12 cellular contexts compared by ENCODE assay signal in the genomic region with DNA sequence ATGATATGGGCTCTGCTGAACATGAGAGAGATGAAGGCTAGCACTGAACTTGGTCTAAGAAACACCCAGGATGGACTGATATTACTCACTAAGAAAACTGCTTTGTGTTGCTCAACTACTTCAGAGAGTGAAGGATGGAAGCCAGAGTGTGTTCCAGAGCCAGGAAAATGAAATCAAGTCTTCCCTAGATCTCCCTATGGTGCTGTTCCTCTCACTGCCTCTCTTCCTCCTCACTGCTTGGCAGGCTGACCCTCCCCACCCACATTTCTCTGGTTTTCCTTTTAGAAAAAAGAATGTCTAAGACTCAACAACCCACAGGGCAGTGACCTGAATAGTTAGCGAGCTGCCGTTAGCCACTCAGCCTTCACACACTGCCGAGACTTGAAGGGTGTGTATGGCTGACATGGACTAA.
DNase-seq lines count a peak whose midpoint lies in the region; ATAC-seq, FAIRE-seq and TF ChIP-seq lines count a peak whose summit lies in the region.
"Had no signal": no experiment of that assay in that cellular context is flagged by ENCODE, and none has a peak within 500 bp of the region (broad histone marks: within the 10 kb centered on the region; RNA-seq: fewer than 3 reads in every experiment).

No MANE protein-coding gene starts in this region.

- TF ChIP-seq CTCF in liver (IDR thresholded peaks at IDR 0.05; ENCODE audit: low read depth, low read length, missing input control) (no peak), HepG2 (CRISPR knock-in tag; IDR thresholded peaks at IDR 0.05) (no peak), gastroesophageal sphincter (IDR thresholded peaks at IDR 0.05) (no peak)

- BruUV-seq in HepG2 (replicated peaks; lab: Mats Ljungman, UMichigan): no TSS peak

- no peak overlapping the region for H3K4ac ChIP-seq in trophoblast cell (ENCODE audit: low read depth, low read length)

- H3K9me3 ChIP-seq in liver (ENCODE audit: control insufficient read depth in 4 of 4, low read length in 3 of 4) (no peaks in the 10 kb centered on the region), HepG2 (ENCODE audit: low read length) (no peaks in the 10 kb centered on the region), gastroesophageal sphincter (no peaks in the 10 kb centered on the region), trophoblast cell (ENCODE audit: insufficient read depth, low read depth, low read length) (peaks cover 2% of the 10 kb centered on the region)

- H2BK120ac ChIP-seq in trophoblast cell (ENCODE audit: insufficient read depth, low read length, poor library complexity): no peak overlapping the region

- no peak overlapping the region for H2AFZ ChIP-seq in HepG2 (ENCODE audit: low read length)
- H2AFZ ChIP-seq in trophoblast cell (ENCODE audit: insufficient read depth, low read length, poor library complexity): no peak overlapping the region

- H3K23ac ChIP-seq in trophoblast cell (ENCODE audit: low read length): no peak overlapping the region

- H3K27me3 ChIP-seq in liver (ENCODE audit: control insufficient read depth in 4 of 4, insufficient read depth in 4 of 4, low read length in 3 of 4) (no peaks in the 10 kb centered on the region), HepG2 (ENCODE audit: control insufficient read depth in 1 of 2, insufficient read depth in 2 of 2, low read length in 2 of 2) (no peaks in the 10 kb centered on the region), gastroesophageal sphincter (no peaks in the 10 kb centered on the region), trophoblast cell (ENCODE audit: insufficient read depth, low read length) (no peaks in the 10 kb centered on the region)

- 85% methylated on average over 3 of the region's 3 CpGs for WGBS in liver
- 34% methylated on average over 3 of the region's 3 CpGs for WGBS in HepG2 (ENCODE audit: low lambda C conversion rate)
- 60 to 93% methylated on average over 3 of the region's 3 CpGs for WGBS in gastroesophageal sphincter (ENCODE audit: low coverage in 1 of 2), 2 donors
- WGBS in trophoblast cell (ENCODE audit: extremely low coverage, insufficient coverage, insufficient read length): no CpG with 5 or more reads among the region's 3 CpGs

- no peak overlapping the region for H3K14ac ChIP-seq in trophoblast cell (ENCODE audit: low read length)

- TF ChIP-seq POLR2A in HepG2 (IDR thresholded peaks at IDR 0.05; ENCODE audit: insufficient read depth in 1 of 2, low read depth in 2 of 2, low read length in 2 of 2) (no peak), gastroesophageal sphincter (IDR thresholded peaks at IDR 0.05) (no peak)

- no peak overlapping the region for H3K4me3 ChIP-seq in liver (ENCODE audit: low read depth in 1 of 3, low read length in 3 of 3)
- no peak overlapping the region for H3K4me3 ChIP-seq in HepG2 (replicated peaks in 1 of 3; ENCODE audit: insufficient read depth in 1 of 3, low read depth in 2 of 3, low read length in 3 of 3)
- no peak overlapping the region for H3K4me3 ChIP-seq in gastroesophageal sphincter
- H3K4me3 ChIP-seq in trophoblast cell (ENCODE audit: low read depth, low read length): no peak overlapping the region

- H3K4me1 ChIP-seq in liver (ENCODE audit: control insufficient read depth in 4 of 4, insufficient read depth in 4 of 4, low read length in 3 of 4) (no peaks in the 10 kb centered on the region), HepG2 (ENCODE audit: insufficient read depth, low read length) (no peaks in the 10 kb centered on the region), gastroesophageal sphincter (no peaks in the 10 kb centered on the region), trophoblast cell (ENCODE audit: control insufficient read depth in 1 of 2, insufficient read depth in 2 of 2, low read length in 2 of 2) (peaks cover 0 to 14% of the 10 kb centered on the region in 2 experiments)

- no peak overlapping the region for H4K8ac ChIP-seq in trophoblast cell (ENCODE audit: low read depth, low read length)

- no peak for TF ChIP-seq EP300 in HepG2 (IDR thresholded peaks at IDR 0.05; ENCODE audit: low read depth in 2 of 2, low read length in 2 of 2)
- no peak for TF ChIP-seq EP300 in HepG2 (CRISPR knock-in tag; IDR thresholded peaks at IDR 0.05; ENCODE audit: borderline replicate concordance)
- no peak for TF ChIP-seq EP300 in gastroesophageal sphincter (IDR thresholded peaks at IDR 0.05)

- H2BK5ac ChIP-seq in trophoblast cell (ENCODE audit: low read depth, low read length, poor library complexity): peak overlapping the region; percentile 4

- peaks cover 2% of the 10 kb centered on the region for H3K79me1 ChIP-seq in trophoblast cell (ENCODE audit: low read length)

- H3K36me3 ChIP-seq in liver (ENCODE audit: control insufficient read depth in 4 of 4, insufficient read depth in 3 of 4, low read depth in 1 of 4, low read length in 3 of 4) (no peaks in the 10 kb centered on the region), HepG2 (replicated peaks in 1 of 2; ENCODE audit: control insufficient read depth in 1 of 2, insufficient read depth in 2 of 2, low read length in 2 of 2) (no peaks in the 10 kb centered on the region), gastroesophageal sphincter (peaks cover 0 to 57% of the 10 kb centered on the region in 2 donors), trophoblast cell (ENCODE audit: control insufficient read depth in 1 of 2, insufficient read depth in 2 of 2, low read length in 2 of 2) (no peaks in the 10 kb centered on the region)

- H4K12ac ChIP-seq in trophoblast cell (ENCODE audit: low read depth, low read length): no peak overlapping the region

- TF ChIP-seq RAD21 in liver (IDR thresholded peaks at IDR 0.05) (no peak), HepG2 (CRISPR knock-in tag; IDR thresholded peaks at IDR 0.05) (no peak)

- peak overlapping the region; percentile 29 for H4K91ac ChIP-seq in trophoblast cell (ENCODE audit: low read depth, low read length)

- no peak for FAIRE-seq in HepG2 (lab: Jason Lieb, UNC)

- ATAC-seq in HepG2 (no peak), gastroesophageal sphincter (peak; percentile 91), GM21786 (IDR thresholded peaks at IDR 0.05; ENCODE audit: unreplicated experiment) (no peak)

- H3K4me2 ChIP-seq in HepG2 (ENCODE audit: low read depth, low read length) (no peak overlapping the region), trophoblast cell (ENCODE audit: low read length) (no peak overlapping the region)

- DNase-seq in HepG2 (ENCODE audit: low spot score): no peak
- no peak for DNase-seq in trophoblast cell
- DNase-seq in stimulated activated CD4-positive, alpha-beta T cell treated with anti-CD3 and anti-CD28 coated beads, Interleukin-1b, Interleukin-23, amount 100 ng/mL, for 48 hours: no peak
- DNase-seq in Kasumi-1 (lab: John Stamatoyannopoulos, UW): no peak
- DNase-seq in SHP77 (lab: John Stamatoyannopoulos, UW): no peak
- DNase-seq: activated naive CD4-positive, alpha-beta T cell; GDM1; NCI-H1048; NCI-H510A had no signal

- H4K20me1 ChIP-seq in HepG2 (ENCODE audit: insufficient read depth, low read length): no peaks in the 10 kb centered on the region

- POLR2A ChIA-PET in HepG2 (lab: Yijun Ruan, JAX): no interaction called here

- H3K27ac ChIP-seq in liver (ENCODE audit: low read depth in 1 of 2, low read length in 2 of 2) (no peak overlapping the region), HepG2 (ENCODE audit: extremely low read length, insufficient read depth, low read length) (no peak overlapping the region), gastroesophageal sphincter (peak overlapping the region in 3 of 4 donors; percentile 16 to 41 (median 24)), trophoblast cell (ENCODE audit: low read depth, low read length) (no peak overlapping the region)

- CTCF ChIA-PET in HepG2 (lab: Yijun Ruan, JAX; ENCODE audit: low intra/inter-chr PET ratio, low total read pairs): no interaction called here

- intact Hi-C loops in HepG2 (cut with micrococcal nuclease; ENCODE audit: unreplicated experiment): no loop called here

- in situ Hi-C loops in HepG2 (cut with HindIII; ENCODE audit: extremely low pct_ligation_motif_present, low pct_unique_long_range_greater_than_20kb): no loop called here

- H3K18ac ChIP-seq in trophoblast cell (ENCODE audit: low read length): no peak overlapping the region

- no peak overlapping the region for H2AK5ac ChIP-seq in trophoblast cell (ENCODE audit: low read length)

- no peaks in the 10 kb centered on the region for H3K79me2 ChIP-seq in HepG2 (ENCODE audit: insufficient read depth, low read length)
- H3K79me2 ChIP-seq in trophoblast cell (ENCODE audit: control insufficient read depth, insufficient read depth, low read length, poor library complexity): no peaks in the 10 kb centered on the region

- H2BK12ac ChIP-seq in trophoblast cell (ENCODE audit: low read length): peak overlapping the region; percentile 38

- H3K9ac ChIP-seq in liver (ENCODE audit: low read depth in 1 of 2, low read length in 2 of 2) (no peak overlapping the region), HepG2 (ENCODE audit: insufficient read depth, low read depth, low read length) (no peak overlapping the region), trophoblast cell (ENCODE audit: low read length) (no peak overlapping the region)

TF ChIP-seq in liver, 16 proteins besides CTCF, POLR2A, EP300 and RAD21:
- TF ChIP-seq SP1 (IDR thresholded peaks at IDR 0.05): peak; percentile 12
- no peak for TF ChIP-seq GABPA (IDR thresholded peaks at IDR 0.05 in 1 of 2, conservative IDR thresholded peaks at IDR 0.05 in 1 of 2)
- no peak for TF ChIP-seq HNF4A (conservative IDR thresholded peaks at IDR 0.05)
- peak; percentile 82 to 86 for TF ChIP-seq RXRA (IDR thresholded peaks at IDR 0.05)

TF ChIP-seq in HepG2, 621 proteins besides CTCF, POLR2A, EP300 and RAD21 (continues in another document):
- TF ChIP-seq POGZ (CRISPR knock-in tag; IDR thresholded peaks at IDR 0.05): no peak
- no peak for TF ChIP-seq FOXK1 (CRISPR knock-in tag; IDR thresholded peaks at IDR 0.05; ENCODE audit: borderline replicate concordance, low read depth)
- TF ChIP-seq ZNF143 (CRISPR knock-in tag; IDR thresholded peaks at IDR 0.05): no peak
- no peak for TF ChIP-seq ZNF510 (CRISPR knock-in tag; IDR thresholded peaks at IDR 0.05; ENCODE audit: low read depth)
- no peak for TF ChIP-seq ZNF232 (CRISPR knock-in tag; IDR thresholded peaks at IDR 0.05; ENCODE audit: borderline replicate concordance)
- TF ChIP-seq, protein P1, sequence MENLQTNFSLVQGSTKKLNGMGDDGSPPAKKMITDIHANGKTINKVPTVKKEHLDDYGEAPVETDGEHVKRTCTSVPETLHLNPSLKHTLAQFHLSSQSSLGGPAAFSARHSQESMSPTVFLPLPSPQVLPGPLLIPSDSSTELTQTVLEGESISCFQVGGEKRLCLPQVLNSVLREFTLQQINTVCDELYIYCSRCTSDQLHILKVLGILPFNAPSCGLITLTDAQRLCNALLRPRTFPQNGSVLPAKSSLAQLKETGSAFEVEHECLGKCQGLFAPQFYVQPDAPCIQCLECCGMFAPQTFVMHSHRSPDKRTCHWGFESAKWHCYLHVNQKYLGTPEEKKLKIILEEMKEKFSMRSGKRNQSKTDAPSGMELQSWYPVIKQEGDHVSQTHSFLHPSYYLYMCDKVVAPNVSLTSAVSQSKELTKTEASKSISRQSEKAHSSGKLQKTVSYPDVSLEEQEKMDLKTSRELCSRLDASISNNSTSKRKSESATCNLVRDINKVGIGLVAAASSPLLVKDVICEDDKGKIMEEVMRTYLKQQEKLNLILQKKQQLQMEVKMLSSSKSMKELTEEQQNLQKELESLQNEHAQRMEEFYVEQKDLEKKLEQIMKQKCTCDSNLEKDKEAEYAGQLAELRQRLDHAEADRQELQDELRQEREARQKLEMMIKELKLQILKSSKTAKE (CRISPR knock-in tag; IDR thresholded peaks at IDR 0.05; ENCODE audit: borderline replicate concordance): no peak

Comparison
In these comparisons a context has a peak if more than half of its experiments do, and no peak if none do; other contexts are left out.
1. H3K27ac ChIP-seq: peak in gastroesophageal sphincter (3 of 4); none in liver (0 of 2), HepG2 (single experiment) and trophoblast cell (single experiment).